In genomic region chr9:79574166-79574565, GRCh38 we compare ENCODE assay signal across 9 cellular contexts. TPM values are rescaled to one million over a fixed set of nuclear protein-coding genes. Genes with fewer than 3 reads are reported as not detected.
A peak's percentile ranks its signal among the peaks of the same experiment; 100 is the strongest.
DNase-seq lines count a peak whose midpoint lies in the region; ATAC-seq and TF ChIP-seq lines count a peak whose summit lies in the region.
"Had no signal": no experiment of that assay in that cellular context is flagged by ENCODE, and none has a peak within 500 bp of the region (broad histone marks: within the 10 kb centered on the region; RNA-seq: fewer than 3 reads in every experiment).

No MANE protein-coding gene starts in this region.

- TF ChIP-seq EP300 in stomach (IDR thresholded peaks at IDR 0.05): no peak

- H3K36me3 ChIP-seq in adipocyte (ENCODE audit: control insufficient read depth, insufficient read depth, low read length, severe bottlenecking) (no peaks in the 10 kb centered on the region), kidney epithelial cell (ENCODE audit: control insufficient read depth, insufficient read depth, low read length) (no peaks in the 10 kb centered on the region), stomach (no peaks in the 10 kb centered on the region)

- TF ChIP-seq POLR2A in stomach (IDR thresholded peaks at IDR 0.05): no peak
- TF ChIP-seq POLR2A in GM18505 (IDR thresholded peaks at IDR 0.05; ENCODE audit: borderline replicate concordance, extremely low read depth, insufficient read depth, insufficient read length): no peak

- H3K9me3 ChIP-seq in adipocyte (ENCODE audit: control insufficient read depth, low read length): no peaks in the 10 kb centered on the region
- no peaks in the 10 kb centered on the region for H3K9me3 ChIP-seq in stomach

- 22 to 35% (median 29%) methylated on average over 6 of the region's 6 CpGs for WGBS in stomach, 5 donors

- H3K4me3 ChIP-seq in adipocyte (ENCODE audit: low read length) (peak overlapping the region; percentile 94), kidney epithelial cell (ENCODE audit: low read depth, low read length) (peak overlapping the region; percentile 80), stomach (peak overlapping the region; percentile 87 to 98 (median 97))

- H3K27ac ChIP-seq in stomach: peak overlapping the region in 4 of 5 donors; percentile 95 to 99 (median 98)

- peaks cover 13% of the 10 kb centered on the region for H3K4me1 ChIP-seq in adipocyte (ENCODE audit: control insufficient read depth, insufficient read depth, low read length)
- peaks cover 27 to 65% (median 47%) of the 10 kb centered on the region in 4 donors for H3K4me1 ChIP-seq in stomach

- ATAC-seq in GM21526 (IDR thresholded peaks at IDR 0.05; ENCODE audit: low FRiP score, unreplicated experiment): no peak
- no peak for ATAC-seq in HG03196 (IDR thresholded peaks at IDR 0.05; ENCODE audit: unreplicated experiment)
- no peak for ATAC-seq in GM18505 (IDR thresholded peaks at IDR 0.05; ENCODE audit: unreplicated experiment)

- peak overlapping the region; percentile 90 for H3K9ac ChIP-seq in adipocyte (ENCODE audit: low read length)

- DNase-seq in NCI-H2171 treated with DMSO at 0.1 percent for 48 hours (lab: John Stamatoyannopoulos, UW) (peak; percentile 11), NCI-H2171 (lab: John Stamatoyannopoulos, UW) (no peak), adipocyte (ENCODE audit: low read depth) (peak; percentile 25), kidney epithelial cell (ENCODE audit: low read depth) (no peak), stomach (no peak)
- DNase-seq: NCI-H524 had no signal

- no peaks in the 10 kb centered on the region for H3K27me3 ChIP-seq in adipocyte (replicated peaks; ENCODE audit: control insufficient read depth, insufficient read depth, low read length)
- H3K27me3 ChIP-seq in kidney epithelial cell (ENCODE audit: control insufficient read depth, insufficient read depth, low read length): no peaks in the 10 kb centered on the region
- peaks cover 0 to 8% (median 7%) of the 10 kb centered on the region in 3 donors for H3K27me3 ChIP-seq in stomach

- TF ChIP-seq CTCF in kidney epithelial cell (IDR thresholded peaks at IDR 0.05; ENCODE audit: insufficient read depth, low read length, poor library complexity, severe bottlenecking) (no peak), stomach (IDR thresholded peaks at IDR 0.05) (no peak)

- intact Hi-C loops in stomach (cut with DNase I; ENCODE audit: low total_unique reads): no loop called here

RNA-seq across cellular contexts. Expression of gene TLE4, which starts 2.4 kb away (rescaled TPM):
- total RNA-seq in kidney epithelial cell (12.7 and 17.2 TPM in 2 replicates), stomach (10 to 100 TPM; 18.5 to 85.2 (median 42.0) TPM)
- polyA plus RNA-seq in stomach: 10 to 100 TPM in 1 of 3 donors, 1 to 10 TPM in 2; 6.2 to 12.4 (median 7.2) TPM

Comparison
In these comparisons a context has a peak if more than half of its experiments do, and no peak if none do; other contexts are left out.
1. DNase-seq: peak in NCI-H2171 treated with DMSO at 0.1 percent for 48 hours (single experiment) and adipocyte (single experiment); none in NCI-H2171 (single experiment), kidney epithelial cell (single experiment) and stomach (single experiment).
2. Peak in every context shown above with its lines, with median percentiles within 50 percentile points of each other: H3K4me3 ChIP-seq.